ENCODE assay signal across 8 cellular contexts in the genomic region with DNA sequence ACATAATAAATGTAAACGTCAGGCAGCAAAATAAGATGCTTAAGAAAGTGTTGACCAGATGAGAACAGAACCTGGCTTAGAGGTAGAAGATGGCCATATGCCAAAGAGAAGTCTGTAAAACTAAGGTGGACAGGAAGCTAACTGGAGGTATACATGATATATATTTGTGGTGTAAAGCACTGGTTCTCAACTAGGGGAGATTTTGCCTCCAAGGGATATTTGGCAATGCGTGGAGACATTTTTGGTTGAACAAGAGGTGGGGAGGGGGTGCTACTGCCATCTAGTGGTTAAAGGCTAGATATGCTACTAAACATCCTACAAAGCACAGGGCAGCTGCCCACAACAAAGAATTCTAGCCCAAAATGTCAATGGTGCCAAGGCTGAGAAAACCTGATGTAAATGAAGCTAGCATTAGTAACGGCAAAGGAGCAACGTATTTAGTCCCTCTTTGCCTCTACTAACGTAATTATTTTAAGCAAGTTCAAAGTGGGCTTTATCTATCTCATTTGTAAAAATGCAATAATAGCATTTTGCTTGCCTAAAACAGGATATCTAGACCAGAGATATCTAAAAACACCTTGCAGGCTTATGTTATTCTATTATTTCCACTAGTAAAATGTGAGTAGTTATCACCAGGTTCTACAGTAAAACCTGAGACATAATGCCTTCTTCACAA.
A peak's percentile ranks its signal among the peaks of the same experiment; 100 is the strongest.
DNase-seq lines count a peak whose midpoint lies in the region; ATAC-seq and TF ChIP-seq lines count a peak whose summit lies in the region.

No MANE protein-coding gene starts in this region.

- peaks cover 17% of the 10 kb centered on the region for H3K36me3 Mint-ChIP-seq in activated CD4-positive, alpha-beta T cell treated with anti-CD3 and anti-CD28 coated beads, Interleukin-2, amount 10 ng/mL, durations not matched to agents 24 days and 14 days (ENCODE audit: low read depth)
- H3K36me3 Mint-ChIP-seq in stimulated activated naive B cell treated with anti-CD40 and anti-IgM and Interleukin-4, amounts not matched to agents 10 μg/mL and 1 μg/mL and 100 μg/mL, for 72 hours: peaks cover 19 to 33% of the 10 kb centered on the region in 2 donors

- no peak overlapping the region for H3K4me3 Mint-ChIP-seq in activated CD4-positive, alpha-beta T cell treated with anti-CD3 and anti-CD28 coated beads, Interleukin-2, amount 10 ng/mL, durations not matched to agents 24 days and 14 days
- no peak overlapping the region for H3K4me3 Mint-ChIP-seq in stimulated activated naive B cell treated with anti-CD40 and anti-IgM and Interleukin-4, amounts not matched to agents 10 μg/mL and 1 μg/mL and 100 μg/mL, for 72 hours

- intact Hi-C loops in activated CD4-positive, alpha-beta T cell treated with anti-CD3 and anti-CD28 coated beads, Interleukin-2, amount 10 ng/mL, durations not matched to agents 24 days and 14 days (cut with micrococcal nuclease): loop anchor here (2.0 to 10.0 kb wide), 4 partner anchors 90 to 1388 kb away; a partner anchor contains a TSS

- POLR2A ChIA-PET in GM10248 (lab: Yijun Ruan, JAX): no interaction called here

- ATAC-seq in HG03432 (IDR thresholded peaks at IDR 0.05; ENCODE audit: unreplicated experiment) (peak; percentile 67), HG03095 (IDR thresholded peaks at IDR 0.05; ENCODE audit: unreplicated experiment) (no peak)
- ATAC-seq in stimulated activated naive B cell treated with anti-CD40 and anti-IgM and Interleukin-4, amounts not matched to agents 10 μg/mL and 1 μg/mL and 100 μg/mL, for 72 hours (replicated peaks): peak; percentile 76 to 78

- peaks cover 3% of the 10 kb centered on the region for H3K4me1 Mint-ChIP-seq in activated CD4-positive, alpha-beta T cell treated with anti-CD3 and anti-CD28 coated beads, Interleukin-2, amount 10 ng/mL, durations not matched to agents 24 days and 14 days
- peaks cover 7 to 17% of the 10 kb centered on the region in 2 donors for H3K4me1 Mint-ChIP-seq in stimulated activated naive B cell treated with anti-CD40 and anti-IgM and Interleukin-4, amounts not matched to agents 10 μg/mL and 1 μg/mL and 100 μg/mL, for 72 hours

- DNase-seq in GM10248 (ENCODE audit: extremely low spot score) (peak; percentile 22), NCI-H526 (lab: John Stamatoyannopoulos, UW) (peak; percentile 63 to 81), midbrain (lab: John Stamatoyannopoulos, UW) (peak; percentile 43)
- peak; percentile 85 for DNase-seq in activated CD4-positive, alpha-beta T cell treated with anti-CD3 and anti-CD28 coated beads, Interleukin-2, amount 10 ng/mL, durations not matched to agents 24 days and 14 days
- peak; percentile 25 for DNase-seq in effector CD4-positive, alpha-beta T cell
- DNase-seq in stimulated activated naive B cell treated with anti-CD40 and anti-IgM and Interleukin-4, amounts not matched to agents 10 μg/mL and 1 μg/mL and 100 μg/mL, for 72 hours: peak; percentile 40

- no peak overlapping the region for H3K27ac Mint-ChIP-seq in activated CD4-positive, alpha-beta T cell treated with anti-CD3 and anti-CD28 coated beads, Interleukin-2, amount 10 ng/mL, durations not matched to agents 24 days and 14 days
- H3K27ac Mint-ChIP-seq in stimulated activated naive B cell treated with anti-CD40 and anti-IgM and Interleukin-4, amounts not matched to agents 10 μg/mL and 1 μg/mL and 100 μg/mL, for 72 hours: no peak overlapping the region

- no peaks in the 10 kb centered on the region for H3K9me3 Mint-ChIP-seq in activated CD4-positive, alpha-beta T cell treated with anti-CD3 and anti-CD28 coated beads, Interleukin-2, amount 10 ng/mL, durations not matched to agents 24 days and 14 days
- peaks cover 5 to 6% of the 10 kb centered on the region in 2 donors for H3K9me3 Mint-ChIP-seq in stimulated activated naive B cell treated with anti-CD40 and anti-IgM and Interleukin-4, amounts not matched to agents 10 μg/mL and 1 μg/mL and 100 μg/mL, for 72 hours

- TF ChIP-seq CTCF in GM10248 (IDR thresholded peaks at IDR 0.05; ENCODE audit: control extremely low read depth, extremely low read depth, low read depth, missing control alignments): peak; percentile 50

- CTCF ChIA-PET in GM10248 (lab: Yijun Ruan, JAX): interaction anchor here (0.7 to 2.7 kb wide), 29 partner anchors 8 to 855 kb away, joined by 3 to 13 read pairs (median 3); no protein-coding TSS in a partner anchor

- no peaks in the 10 kb centered on the region for H3K27me3 Mint-ChIP-seq in activated CD4-positive, alpha-beta T cell treated with anti-CD3 and anti-CD28 coated beads, Interleukin-2, amount 10 ng/mL, durations not matched to agents 24 days and 14 days
- no peaks in the 10 kb centered on the region for H3K27me3 Mint-ChIP-seq in stimulated activated naive B cell treated with anti-CD40 and anti-IgM and Interleukin-4, amounts not matched to agents 10 μg/mL and 1 μg/mL and 100 μg/mL, for 72 hours

Comparison
In these comparisons a context has a peak if more than half of its experiments do, and no peak if none do; other contexts are left out.
1. DNase-seq: peak in every context shown above with its lines; median percentile 85 in activated CD4-positive, alpha-beta T cell treated with anti-CD3 and anti-CD28 coated beads, Interleukin-2, amount 10 ng/mL, durations not matched to agents 24 days and 14 days; 72 in NCI-H526; 43 in midbrain; 40 in stimulated activated naive B cell treated with anti-CD40 and anti-IgM and Interleukin-4, amounts not matched to agents 10 μg/mL and 1 μg/mL and 100 μg/mL, for 72 hours; 25 in effector CD4-positive, alpha-beta T cell; 22 in GM10248.